Comparison of ENCODE assay signal across 8 cellular contexts in the genomic region with DNA sequence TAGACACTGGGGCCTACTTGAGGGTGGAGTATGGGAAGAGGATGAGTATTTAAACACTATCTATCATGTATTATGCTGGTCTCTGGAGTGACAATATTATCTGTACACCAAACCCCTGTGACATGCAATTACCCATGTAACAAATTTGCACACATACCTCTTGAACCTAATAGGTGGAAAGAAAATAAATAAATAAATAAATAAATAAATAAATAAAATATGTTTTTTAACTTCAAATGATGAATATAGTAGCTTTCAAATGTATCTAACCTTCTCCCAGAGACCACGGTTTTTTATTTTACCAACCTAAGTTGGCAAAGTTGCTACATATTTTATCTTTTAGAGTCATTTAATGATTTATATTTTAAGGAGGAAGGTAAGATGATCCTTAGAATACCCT.
"Had no signal": no experiment of that assay in that cellular context is flagged by ENCODE, and none has a peak within 500 bp of the region (broad histone marks: within the 10 kb centered on the region; RNA-seq: fewer than 3 reads in every experiment).

No MANE protein-coding gene starts in this region.

- H3K4me3 ChIP-seq: K562 had no signal

- ATAC-seq: HepG2, K562 had no signal

- H3K9ac ChIP-seq: KMS-11 had no signal

- FAIRE-seq: HepG2, HTR-8/SVneo, K562 had no signal

- DNase-seq: IMR-90, KBM-7, KG1 had no signal

- H3K27ac ChIP-seq: HL-60, KMS-11 had no signal
